In the genomic region with DNA sequence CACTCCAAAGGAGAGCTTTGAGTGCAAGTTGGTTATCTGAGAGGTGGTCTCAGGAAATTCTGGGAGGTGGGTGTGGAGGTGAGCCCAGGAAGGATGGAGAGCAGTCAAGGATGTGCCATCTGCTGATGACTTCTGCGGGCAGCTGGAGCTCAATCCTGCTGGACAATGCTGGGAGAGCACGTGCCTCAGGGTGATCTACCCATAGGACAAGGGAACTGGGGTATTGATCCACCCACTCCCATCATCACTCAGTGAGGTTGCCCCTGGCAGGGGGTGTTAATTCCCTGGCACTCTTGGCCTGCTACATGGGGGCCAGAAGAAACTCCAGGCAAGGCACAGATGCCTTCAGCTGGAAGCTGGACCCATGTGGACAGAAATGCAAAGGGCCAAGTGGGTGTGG, we compare ENCODE assay signal across 12 cellular contexts. TPM values are rescaled to one million over a fixed set of nuclear protein-coding genes. Genes with fewer than 3 reads are reported as not detected.
DNase-seq lines count a peak whose midpoint lies in the region; ATAC-seq, FAIRE-seq and TF ChIP-seq lines count a peak whose summit lies in the region.
"Had no signal": no experiment of that assay in that cellular context is flagged by ENCODE, and none has a peak within 500 bp of the region (broad histone marks: within the 10 kb centered on the region; RNA-seq: fewer than 3 reads in every experiment).

No MANE protein-coding gene starts in this region.

- peak overlapping the region; percentile 98 for H3K27ac Mint-ChIP-seq in activated CD4-positive, alpha-beta T cell treated with anti-CD3 and anti-CD28 coated beads for 36 hours
- peak overlapping the region; percentile 87 for H3K27ac Mint-ChIP-seq in stimulated activated memory B cell treated with anti-CD40 and anti-IgM and Interleukin-4, amounts not matched to agents 10 μg/mL and 1 μg/mL and 100 μg/mL, for 72 hours

- intact Hi-C loops in activated CD4-positive, alpha-beta T cell treated with anti-CD3 and anti-CD28 coated beads for 36 hours (cut with DNase I, micrococcal nuclease): loop anchor here in 1 of 2 experiments (10.0 kb wide), 1 partner anchor 757 kb away; a partner anchor contains a TSS
- intact Hi-C loops in kidney (cut with DNase I): no loop called here

- peaks cover 0 to 6% (median 4%) of the 10 kb centered on the region in 4 donors for H3K4me1 ChIP-seq in Peyer's patch
- H3K4me1 ChIP-seq in kidney (ENCODE audit: control insufficient read depth in 1 of 2, insufficient read depth in 1 of 2, low read depth in 1 of 2, low read length in 2 of 2): peaks cover 0 to 3% of the 10 kb centered on the region in 2 donors

- no peaks in the 10 kb centered on the region for H3K36me3 ChIP-seq in Peyer's patch
- no peaks in the 10 kb centered on the region for H3K36me3 ChIP-seq in kidney (ENCODE audit: control insufficient read depth in 1 of 2, insufficient read depth in 2 of 2, low read length in 2 of 2)

- no peak for TF ChIP-seq POLR2A in Peyer's patch (IDR thresholded peaks at IDR 0.05)

- H3K36me3 Mint-ChIP-seq in activated CD4-positive, alpha-beta T cell treated with anti-CD3 and anti-CD28 coated beads for 36 hours (ENCODE audit: low read depth): peaks cover 23% of the 10 kb centered on the region
- H3K36me3 Mint-ChIP-seq in stimulated activated memory B cell treated with anti-CD40 and anti-IgM and Interleukin-4, amounts not matched to agents 10 μg/mL and 1 μg/mL and 100 μg/mL, for 72 hours: peaks cover 19% of the 10 kb centered on the region

- H3K9me3 Mint-ChIP-seq in activated CD4-positive, alpha-beta T cell treated with anti-CD3 and anti-CD28 coated beads for 36 hours (ENCODE audit: low read depth): peaks cover 9% of the 10 kb centered on the region
- peaks cover 8% of the 10 kb centered on the region for H3K9me3 Mint-ChIP-seq in stimulated activated memory B cell treated with anti-CD40 and anti-IgM and Interleukin-4, amounts not matched to agents 10 μg/mL and 1 μg/mL and 100 μg/mL, for 72 hours

- no peak for FAIRE-seq in kidney (lab: Jason Lieb, UNC)
- FAIRE-seq: A204.1 had no signal

- H3K9me3 ChIP-seq in Peyer's patch (peaks cover 0 to 3% (median 0%) of the 10 kb centered on the region in 4 donors), kidney (ENCODE audit: control insufficient read depth in 1 of 2, low read length in 2 of 2) (peaks cover 3 to 5% of the 10 kb centered on the region in 2 donors)

- peak overlapping the region; percentile 76 for H3K4me3 Mint-ChIP-seq in activated CD4-positive, alpha-beta T cell treated with anti-CD3 and anti-CD28 coated beads for 36 hours
- H3K4me3 Mint-ChIP-seq in stimulated activated memory B cell treated with anti-CD40 and anti-IgM and Interleukin-4, amounts not matched to agents 10 μg/mL and 1 μg/mL and 100 μg/mL, for 72 hours: no peak overlapping the region

- H3K4me3 ChIP-seq in Peyer's patch (no peak overlapping the region), kidney (ENCODE audit: low read length in 2 of 2) (no peak overlapping the region)

- H3K27ac ChIP-seq in Peyer's patch (peak overlapping the region; percentile 53 to 81 (median 73)), kidney (ENCODE audit: low read depth in 2 of 2, low read length in 2 of 2) (peak overlapping the region in 1 of 2 donors; percentile 6)

- no peak for DNase-seq in activated CD4-positive, alpha-beta T cell treated with anti-CD3 and anti-CD28 coated beads for 36 hours
- no peak for DNase-seq in activated CD4-positive, alpha-beta T cell treated with anti-CD3 and anti-CD28 coated beads for 4 hours
- DNase-seq in Peyer's patch: no peak
- peak; percentile 45 for DNase-seq in kidney
- DNase-seq in COLO829 (ENCODE audit: low spot score): no peak
- DNase-seq: NCI-H526 had no signal

- no peaks in the 10 kb centered on the region for H3K27me3 Mint-ChIP-seq in activated CD4-positive, alpha-beta T cell treated with anti-CD3 and anti-CD28 coated beads for 36 hours
- H3K27me3 Mint-ChIP-seq in stimulated activated memory B cell treated with anti-CD40 and anti-IgM and Interleukin-4, amounts not matched to agents 10 μg/mL and 1 μg/mL and 100 μg/mL, for 72 hours: peaks cover 10% of the 10 kb centered on the region

- CTCF ChIA-PET in activated CD4-positive, alpha-beta T cell treated with anti-CD3 and anti-CD28 coated beads for 36 hours (lab: Charles Lee): interaction anchor here (1.1 kb wide), 1 partner anchor 27 kb away, joined by 4 read pairs; no protein-coding TSS in a partner anchor

- no peak for ATAC-seq in activated CD4-positive, alpha-beta T cell treated with anti-CD3 and anti-CD28 coated beads for 36 hours
- ATAC-seq in stimulated activated memory B cell treated with anti-CD40 and anti-IgM and Interleukin-4, amounts not matched to agents 10 μg/mL and 1 μg/mL and 100 μg/mL, for 72 hours: no peak
- ATAC-seq in HG03469 (IDR thresholded peaks at IDR 0.05; ENCODE audit: unreplicated experiment): no peak
- no peak for ATAC-seq in GM18511 (IDR thresholded peaks at IDR 0.05; ENCODE audit: unreplicated experiment)
- ATAC-seq: SK-N-SH treated with all-trans-retinoic acid at 6 μM for 48 hours had no signal

- no peak overlapping the region for H3K9ac ChIP-seq in kidney (ENCODE audit: low read length in 2 of 2)

- TF ChIP-seq CTCF in Peyer's patch (IDR thresholded peaks at IDR 0.05) (no peak), kidney (IDR thresholded peaks at IDR 0.05; ENCODE audit: borderline replicate concordance, extremely low read depth, insufficient read depth) (no peak)

- POLR2A ChIA-PET in activated CD4-positive, alpha-beta T cell treated with anti-CD3 and anti-CD28 coated beads for 36 hours (lab: Charles Lee): interaction anchor here (3.2 kb wide), 1 partner anchor 8 kb away, joined by 57 read pairs; a partner anchor contains a TSS

- peaks cover 42% of the 10 kb centered on the region for H3K4me1 Mint-ChIP-seq in activated CD4-positive, alpha-beta T cell treated with anti-CD3 and anti-CD28 coated beads for 36 hours
- H3K4me1 Mint-ChIP-seq in stimulated activated memory B cell treated with anti-CD40 and anti-IgM and Interleukin-4, amounts not matched to agents 10 μg/mL and 1 μg/mL and 100 μg/mL, for 72 hours: peaks cover 34% of the 10 kb centered on the region

- H3K27me3 ChIP-seq in Peyer's patch: no peaks in the 10 kb centered on the region

RNA-seq across cellular contexts. Expression of a gene that starts 7.1 kb away (rescaled TPM):
- 1 to 10 TPM in 1 of 2 experiments, under 1 TPM in 1; 0.30 to 1.4 TPM for total RNA-seq in activated CD4-positive, alpha-beta T cell treated with anti-CD3 and anti-CD28 coated beads for 36 hours
- total RNA-seq in Peyer's patch: 10 to 100 TPM in 1 of 4 donors, 1 to 10 TPM in 2, not detected in 1; 2.3 to 14.0 (median 9.8) TPM
- 3.7 TPM for total RNA-seq in kidney
- not detected for polyA plus RNA-seq in kidney (ENCODE audit: insufficient read depth, low read depth, low replicate concordance)
- total RNA-seq: pulmonary artery endothelial cell had no signal
